ENCODE assay signal across 1 cellular context in the genomic region with DNA sequence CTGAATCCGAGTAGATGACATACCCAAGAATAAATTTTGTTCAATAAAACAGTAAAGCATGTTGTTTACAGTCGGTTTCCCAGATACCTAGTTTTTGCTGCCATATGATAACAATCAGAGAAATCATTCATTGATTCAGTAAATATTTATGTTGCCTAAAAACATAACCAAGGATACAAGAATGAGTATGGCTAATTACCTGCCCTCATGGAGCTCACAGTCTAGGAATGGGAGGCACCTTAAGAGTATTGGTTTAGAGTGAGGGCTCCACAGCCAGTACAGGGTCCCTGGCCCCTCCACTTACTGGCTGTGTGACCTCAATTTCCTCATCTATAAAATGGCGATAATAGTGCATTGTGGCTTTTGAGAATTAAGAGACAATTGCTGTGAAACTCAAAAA.
TF ChIP-seq lines count a peak whose summit lies in the region.

No MANE protein-coding gene starts in this region.

TF ChIP-seq in endothelial cell of umbilical vein, 7 proteins besides CTCF, POLR2A, EP300 and RAD21:
- TF ChIP-seq JUN (IDR thresholded peaks at IDR 0.05; ENCODE audit: borderline replicate concordance, insufficient read depth, insufficient read length, low read depth) (no peak), POLR2AphosphoS5 (IDR thresholded peaks at IDR 0.05; ENCODE audit: insufficient read depth, low read depth, low read length) (no peak), FOS (IDR thresholded peaks at IDR 0.05; ENCODE audit: borderline replicate concordance, insufficient read depth, low read length) (no peak), GATA2 (IDR thresholded peaks at IDR 0.05; ENCODE audit: insufficient read depth, insufficient read length, low read depth, low read length) (no peak), MYC (IDR thresholded peaks at IDR 0.05; ENCODE audit: low read depth, low read length) (no peak), EZH2 (IDR thresholded peaks at IDR 0.05; ENCODE audit: borderline replicate concordance, low read depth, low read length, severe bottlenecking) (no peak)
- TF ChIP-seq, protein P1, sequence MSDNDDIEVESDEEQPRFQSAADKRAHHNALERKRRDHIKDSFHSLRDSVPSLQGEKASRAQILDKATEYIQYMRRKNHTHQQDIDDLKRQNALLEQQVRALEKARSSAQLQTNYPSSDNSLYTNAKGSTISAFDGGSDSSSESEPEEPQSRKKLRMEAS (IDR thresholded peaks at IDR 0.05; ENCODE audit: insufficient read depth, insufficient read length): no peak
